20 cellular contexts compared by ENCODE assay signal in the genomic region with DNA sequence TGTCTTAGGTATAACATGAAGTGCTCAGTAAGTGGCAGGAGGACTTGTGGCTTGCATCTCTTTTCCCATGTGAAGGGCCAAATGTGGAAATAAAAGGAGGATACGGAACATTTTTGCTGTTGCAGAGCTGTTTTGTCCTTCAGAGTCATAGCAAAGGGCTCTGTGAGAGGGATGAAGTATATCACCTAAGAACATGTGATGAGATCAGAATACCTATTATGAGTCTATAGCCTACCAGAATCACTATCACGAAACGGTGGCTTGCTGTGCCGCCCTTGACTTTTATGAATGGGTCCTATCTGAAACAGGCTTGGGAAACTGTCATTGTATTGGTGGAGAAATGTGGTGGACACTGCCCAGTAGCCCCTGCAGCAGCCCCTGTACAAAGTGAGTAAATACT.
"Had no signal": no experiment of that assay in that cellular context is flagged by ENCODE, and none has a peak within 500 bp of the region (broad histone marks: within the 10 kb centered on the region; RNA-seq: fewer than 3 reads in every experiment).

No MANE protein-coding gene starts in this region.

- FAIRE-seq: colon had no signal

- H3K27ac Mint-ChIP-seq: endodermal cell, memory B cell, naive B cell, neural progenitor cell had no signal

- H3K27me3 ChIP-seq: foreskin keratinocyte, hepatocyte, neural progenitor cell, right atrium auricular region, SJCRH30, testis had no signal

- H3K9me3 Mint-ChIP-seq: activated naive CD4-positive, alpha-beta T cell treated with anti-CD3 and anti-CD28 coated beads, Interleukin-2, amount 50 U/mL, for 24 hours; endodermal cell; memory B cell; naive B cell; neural progenitor cell had no signal

- DNase-seq: activated CD4-positive, CD25-positive, alpha-beta regulatory T cell treated with anti-CD3 and anti-CD28 coated beads, Interleukin-2, amount 50 U/mL, for 72 hours; amniotic stem cell; caudate nucleus; endodermal cell; foreskin keratinocyte; mucosa of descending colon; naive B cell; SJCRH30; stimulated activated CD4-positive, alpha-beta T cell treated with anti-CD3 and anti-CD28 coated beads, Interleukin-12 subunit alpha, Interleukin-12 subunit beta, amount 100 ng/mL, for 4 hours; stimulated activated CD4-positive, alpha-beta T cell treated with anti-CD3 and anti-CD28 coated beads, Interleukin-2, amount 100 ng/mL, for 24 hours; testis had no signal

- H3K79me2 ChIP-seq: hepatocyte had no signal

- H2AFZ ChIP-seq: hepatocyte, neural progenitor cell had no signal

- H3K9me3 ChIP-seq: mucosa of descending colon, prostate gland, right atrium auricular region, SJCRH30, testis had no signal

- H3K36me3 ChIP-seq: neural progenitor cell, prostate gland, right atrium auricular region, SJCRH30 had no signal

- H3K4me3 ChIP-seq: hepatocyte, mucosa of descending colon, neural progenitor cell, prostate gland, right atrium auricular region, SJCRH30, testis had no signal

- ATAC-seq: foreskin keratinocyte, mucosa of descending colon had no signal

- H3K36me3 Mint-ChIP-seq: activated naive CD4-positive, alpha-beta T cell treated with anti-CD3 and anti-CD28 coated beads, Interleukin-2, amount 50 U/mL, for 24 hours; brain; memory B cell; naive B cell; neural progenitor cell had no signal

- H3K27ac ChIP-seq: foreskin keratinocyte, hepatocyte, neural progenitor cell, prostate gland, SJCRH30, testis, VCaP had no signal

- H3K4me2 ChIP-seq: hepatocyte, neural progenitor cell had no signal

- H3K9ac ChIP-seq: neural progenitor cell had no signal

- H3K4me1 ChIP-seq: prostate gland had no signal

- H3K4me3 Mint-ChIP-seq: activated naive CD4-positive, alpha-beta T cell treated with anti-CD3 and anti-CD28 coated beads, Interleukin-2, amount 50 U/mL, for 24 hours; brain; endodermal cell; memory B cell; naive B cell; neural progenitor cell had no signal

- H3K27me3 Mint-ChIP-seq: activated naive CD4-positive, alpha-beta T cell treated with anti-CD3 and anti-CD28 coated beads, Interleukin-2, amount 50 U/mL, for 24 hours had no signal
